1 cellular context compared by ENCODE assay signal in the genomic region with DNA sequence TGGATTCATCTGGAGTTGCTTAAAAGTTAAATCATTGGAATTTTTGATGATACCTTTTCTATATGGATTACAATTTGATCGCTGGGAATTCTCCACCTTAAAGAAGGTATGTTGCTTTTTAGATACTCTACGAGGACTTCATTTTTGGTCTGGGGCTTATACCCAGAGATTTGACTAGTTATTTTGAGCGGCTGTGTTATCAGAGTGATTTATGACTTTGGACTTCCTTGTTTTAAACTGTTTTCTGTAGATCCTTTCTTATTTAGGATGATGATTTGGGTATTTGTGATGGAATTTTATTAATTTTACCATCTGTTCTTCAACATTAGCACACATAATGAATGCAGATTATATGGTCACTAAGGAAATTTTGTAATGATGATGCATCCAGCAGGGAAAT.
TF ChIP-seq lines count a peak whose summit lies in the region.

No MANE protein-coding gene starts in this region.

TF ChIP-seq in K562, 482 proteins besides CTCF, POLR2A, EP300 and RAD21:
- TF ChIP-seq MEIS2 (IDR thresholded peaks at IDR 0.05; ENCODE audit: partially characterized antibody) (peak; percentile 78), PBX2 (CRISPR knock-in tag; IDR thresholded peaks at IDR 0.05; ENCODE audit: low read depth) (0 out of 2 replicates have a peak, but pooled peaks have one; percentile 24), PBX2 (tag; conservative IDR thresholded peaks at IDR 0.05; ENCODE audit: low read depth) (peak; percentile 74; the same call in 1 of the 2 replicates), CCAR2 (IDR thresholded peaks at IDR 0.05; ENCODE audit: low read depth, low read length) (no peak)
- TF ChIP-seq, protein P1, sequence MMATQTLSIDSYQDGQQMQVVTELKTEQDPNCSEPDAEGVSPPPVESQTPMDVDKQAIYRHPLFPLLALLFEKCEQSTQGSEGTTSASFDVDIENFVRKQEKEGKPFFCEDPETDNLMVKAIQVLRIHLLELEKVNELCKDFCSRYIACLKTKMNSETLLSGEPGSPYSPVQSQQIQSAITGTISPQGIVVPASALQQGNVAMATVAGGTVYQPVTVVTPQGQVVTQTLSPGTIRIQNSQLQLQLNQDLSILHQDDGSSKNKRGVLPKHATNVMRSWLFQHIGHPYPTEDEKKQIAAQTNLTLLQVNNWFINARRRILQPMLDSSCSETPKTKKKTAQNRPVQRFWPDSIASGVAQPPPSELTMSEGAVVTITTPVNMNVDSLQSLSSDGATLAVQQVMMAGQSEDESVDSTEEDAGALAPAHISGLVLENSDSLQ (IDR thresholded peaks at IDR 0.05) = peak; percentile 68
